In genomic region chr6:89353702-89354392, GRCh38 we compare ENCODE assay signal across 9 cellular contexts. TPM values are rescaled to one million over a fixed set of nuclear protein-coding genes. Genes with fewer than 3 reads are reported as not detected.
DNase-seq lines count a peak whose midpoint lies in the region; ATAC-seq and TF ChIP-seq lines count a peak whose summit lies in the region.
"Had no signal": no experiment of that assay in that cellular context is flagged by ENCODE, and none has a peak within 500 bp of the region (broad histone marks: within the 10 kb centered on the region; RNA-seq: fewer than 3 reads in every experiment).

No MANE protein-coding gene starts in this region.

- H3K79me2 ChIP-seq in SK-N-SH (ENCODE audit: insufficient read depth) = peaks cover 42% of the 10 kb centered on the region
- peaks cover 56% of the 10 kb centered on the region for H3K79me2 ChIP-seq in Loucy (ENCODE audit: insufficient read depth, low read length)

- H3K9me3 ChIP-seq in SK-N-SH (no peaks in the 10 kb centered on the region), Loucy (ENCODE audit: insufficient read depth, low read depth, low read length) (no peaks in the 10 kb centered on the region), sigmoid colon (no peaks in the 10 kb centered on the region)

- 93% methylated on average over 2 of the region's 2 CpGs for WGBS in SK-N-SH (ENCODE audit: low lambda C conversion rate)
- 71 to 87% methylated on average over 2 of the region's 2 CpGs for WGBS in sigmoid colon, 2 donors

- H3K9ac ChIP-seq in SK-N-SH = no peak overlapping the region
- peak overlapping the region; percentile 87 for H3K9ac ChIP-seq in Loucy (ENCODE audit: low read depth, low read length, poor library complexity, severe bottlenecking)

- H3F3A ChIP-seq in SK-N-SH (replicated peaks; ENCODE audit: insufficient read depth) (peaks cover 2% of the 10 kb centered on the region), Loucy (ENCODE audit: low read depth) (peaks cover 2% of the 10 kb centered on the region; the same call in 1 of the 2 replicates)

- TF ChIP-seq RAD21 in SK-N-SH (IDR thresholded peaks at IDR 0.05; ENCODE audit: low read length) = no peak

- ATAC-seq in SK-N-SH treated with all-trans-retinoic acid at 6 μM for 48 hours (no peak), HG02973 (IDR thresholded peaks at IDR 0.05; ENCODE audit: unreplicated experiment) (no peak)

- no peak for TF ChIP-seq CTCF in SK-N-SH (IDR thresholded peaks at IDR 0.05)
- no peak for TF ChIP-seq CTCF in Loucy (conservative IDR thresholded peaks at IDR 0.05; ENCODE audit: low read length)
- TF ChIP-seq CTCF in sigmoid colon (IDR thresholded peaks at IDR 0.05) = no peak

- H3K4me2 ChIP-seq in SK-N-SH (peak overlapping the region; percentile 77; the same call in 1 of the 2 replicates), Loucy (ENCODE audit: low read depth, low read length, poor library complexity, severe bottlenecking) (peak overlapping the region; percentile 88)

- H3K4me1 Mint-ChIP-seq in activated CD4-positive, alpha-beta memory T cell treated with anti-CD3 and anti-CD28 coated beads for 36 hours (ENCODE audit: low read depth) = peaks cover 71% of the 10 kb centered on the region

- H3K27ac ChIP-seq in SK-N-SH (ENCODE audit: low read depth in 2 of 2, low read length in 1 of 2) (no peak overlapping the region; a peak in 1 of 4 replicates), sigmoid colon (peak overlapping the region in 3 of 4 donors; percentile 94)

- H3K4me1 ChIP-seq in SK-N-SH (ENCODE audit: control insufficient read depth in 1 of 2, insufficient read depth in 2 of 2, low read depth in 1 of 2, low read length in 1 of 2) = peaks cover 11 to 13% of the 10 kb centered on the region in 2 experiments
- H3K4me1 ChIP-seq in Loucy (ENCODE audit: insufficient read depth, low read length, poor library complexity, severe bottlenecking) = peaks cover 60% of the 10 kb centered on the region
- peaks cover 0 to 28% (median 23%) of the 10 kb centered on the region in 4 donors for H3K4me1 ChIP-seq in sigmoid colon

- TF ChIP-seq EP300 in SK-N-SH (IDR thresholded peaks at IDR 0.05; ENCODE audit: borderline replicate concordance in 1 of 2, low read depth in 1 of 2, low read length in 1 of 2) (no peak), sigmoid colon (IDR thresholded peaks at IDR 0.05) (no peak)

- H4K20me1 ChIP-seq in SK-N-SH (ENCODE audit: insufficient read depth) (peaks cover 19% of the 10 kb centered on the region; the same call in 1 of the 2 replicates), Loucy (ENCODE audit: insufficient read depth, low read length, poor library complexity, severe bottlenecking) (peaks cover 19% of the 10 kb centered on the region)

- H3K9me2 ChIP-seq in SK-N-SH = no peaks in the 10 kb centered on the region
- H3K9me2 ChIP-seq in Loucy (replicated peaks; ENCODE audit: low read depth, low read length) = no peaks in the 10 kb centered on the region

- intact Hi-C loops in activated CD4-positive, alpha-beta memory T cell treated with anti-CD3 and anti-CD28 coated beads for 36 hours (cut with micrococcal nuclease) = loop anchor here (5.0 to 10.0 kb wide), 4 partner anchors 372 to 751 kb away; partner anchors contain the start of genes CASP8AP2 and RNGTT
- intact Hi-C loops in sigmoid colon (cut with DNase I) = loop anchor here (1.0 to 10.0 kb wide), 6 partner anchors 232 to 481 kb away; partner anchors contain the start of gene PNRC1

- peak overlapping the region; percentile 80 for H3K27ac Mint-ChIP-seq in activated CD4-positive, alpha-beta memory T cell treated with anti-CD3 and anti-CD28 coated beads for 36 hours

- H3K36me3 ChIP-seq in SK-N-SH (replicated peaks in 1 of 2; ENCODE audit: control insufficient read depth in 1 of 2, insufficient read depth in 2 of 2, low read length in 1 of 2) (no peaks in the 10 kb centered on the region), Loucy (ENCODE audit: insufficient read depth, low read length) (no peaks in the 10 kb centered on the region), sigmoid colon (no peaks in the 10 kb centered on the region)

- 0 out of 4 replicates have a peak overlapping the region, but pooled peaks of 1 of the 2 experiments have one; percentile 89 for H3K4me3 ChIP-seq in SK-N-SH (ENCODE audit: low read depth in 2 of 2, low read length in 1 of 2)
- H3K4me3 ChIP-seq in Loucy (ENCODE audit: low read length, poor library complexity, severe bottlenecking) = peak overlapping the region; percentile 93
- H3K4me3 ChIP-seq in sigmoid colon = no peak overlapping the region

- H3K4me3 Mint-ChIP-seq in activated CD4-positive, alpha-beta memory T cell treated with anti-CD3 and anti-CD28 coated beads for 36 hours = peak overlapping the region; percentile 73

- CTCF ChIA-PET in SK-N-SH (lab: Yijun Ruan, JAX) = interaction anchor here (0.8 to 4.5 kb wide), 5 partner anchors 10 to 237 kb away, joined by 3 to 34 read pairs (median 3); no protein-coding TSS in a partner anchor
- CTCF ChIA-PET in activated CD4-positive, alpha-beta memory T cell treated with anti-CD3 and anti-CD28 coated beads for 36 hours (lab: Charles Lee) = interaction anchor here (4.5 to 5.6 kb wide), 2 partner anchors 14 to 19 kb away, joined by 34 to 37 read pairs; no protein-coding TSS in a partner anchor

- no peaks in the 10 kb centered on the region for H3K27me3 Mint-ChIP-seq in activated CD4-positive, alpha-beta memory T cell treated with anti-CD3 and anti-CD28 coated beads for 36 hours

- no peak for TF ChIP-seq POLR2A in sigmoid colon (IDR thresholded peaks at IDR 0.05)

- H2AFZ ChIP-seq in SK-N-SH (ENCODE audit: low read depth) = 0 out of 2 replicates have a peak overlapping the region, but pooled peaks have one; percentile 86
- no peak overlapping the region for H2AFZ ChIP-seq in Loucy (ENCODE audit: low read length)

- peaks cover 3% of the 10 kb centered on the region for H3K36me3 Mint-ChIP-seq in activated CD4-positive, alpha-beta memory T cell treated with anti-CD3 and anti-CD28 coated beads for 36 hours

- H3K27me3 ChIP-seq in SK-N-SH (ENCODE audit: insufficient read depth) (no peaks in the 10 kb centered on the region), Loucy (ENCODE audit: insufficient read depth, low read length, poor library complexity, severe bottlenecking) (no peaks in the 10 kb centered on the region), sigmoid colon (no peaks in the 10 kb centered on the region)

- DNase-seq in SK-N-SH (no peak), sigmoid colon (no peak), LoVo (ENCODE audit: low spot score) (no peak), SK-N-DZ (ENCODE audit: low spot score) (no peak)
- DNase-seq in activated CD4-positive, alpha-beta memory T cell treated with anti-CD3 and anti-CD28 coated beads for 36 hours = no peak

- H3K9me3 Mint-ChIP-seq in activated CD4-positive, alpha-beta memory T cell treated with anti-CD3 and anti-CD28 coated beads for 36 hours = no peaks in the 10 kb centered on the region

- POLR2A ChIA-PET in SK-N-SH (lab: Yijun Ruan, JAX) = no interaction called here
- POLR2A ChIA-PET in activated CD4-positive, alpha-beta memory T cell treated with anti-CD3 and anti-CD28 coated beads for 36 hours (lab: Charles Lee) = no interaction called here

TF ChIP-seq in SK-N-SH, 30 proteins besides CTCF, POLR2A, EP300 and RAD21 (continues in another document):
- TF ChIP-seq USF2 (IDR thresholded peaks at IDR 0.05; ENCODE audit: borderline replicate concordance, low read depth, low read length) (no peak), RFX5 (IDR thresholded peaks at IDR 0.05; ENCODE audit: low read length) (no peak), NRF1 (IDR thresholded peaks at IDR 0.05; ENCODE audit: low read depth, low read length) (no peak)

TF ChIP-seq in SK-N-SH treated with all-trans-retinoic acid at 6 μM for 48 hours, 23 proteins besides CTCF, POLR2A, EP300 and RAD21 (continues in another document):
- TF ChIP-seq PPARA (CRISPR knock-in tag; IDR thresholded peaks at IDR 0.05; ENCODE audit: borderline replicate concordance) (no peak), ZNF70 (CRISPR knock-in tag; IDR thresholded peaks at IDR 0.05) (no peak), BACH2 (CRISPR knock-in tag; IDR thresholded peaks at IDR 0.05; ENCODE audit: borderline replicate concordance) (no peak), ZNF8 (CRISPR knock-in tag; IDR thresholded peaks at IDR 0.05) (no peak), TCF4 (CRISPR knock-in tag; IDR thresholded peaks at IDR 0.05; ENCODE audit: borderline replicate concordance) (no peak)
- TF ChIP-seq, protein P1, sequence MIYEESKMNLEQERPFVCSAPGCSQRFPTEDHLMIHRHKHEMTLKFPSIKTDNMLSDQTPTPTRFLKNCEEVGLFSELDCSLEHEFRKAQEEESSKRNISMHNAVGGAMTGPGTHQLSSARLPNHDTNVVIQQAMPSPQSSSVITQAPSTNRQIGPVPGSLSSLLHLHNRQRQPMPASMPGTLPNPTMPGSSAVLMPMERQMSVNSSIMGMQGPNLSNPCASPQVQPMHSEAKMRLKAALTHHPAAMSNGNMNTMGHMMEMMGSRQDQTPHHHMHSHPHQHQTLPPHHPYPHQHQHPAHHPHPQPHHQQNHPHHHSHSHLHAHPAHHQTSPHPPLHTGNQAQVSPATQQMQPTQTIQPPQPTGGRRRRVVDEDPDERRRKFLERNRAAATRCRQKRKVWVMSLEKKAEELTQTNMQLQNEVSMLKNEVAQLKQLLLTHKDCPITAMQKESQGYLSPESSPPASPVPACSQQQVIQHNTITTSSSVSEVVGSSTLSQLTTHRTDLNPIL (CRISPR knock-in tag; IDR thresholded peaks at IDR 0.05; ENCODE audit: low read depth) = no peak

RNA-seq across cellular contexts. Expression of gene UBE2J1, which starts 1.3 kb away (rescaled TPM):
- polyA plus RNA-seq in SK-N-SH (2012; rRNA removed) (11.3 and 16.2 TPM in 2 replicates), sigmoid colon (10 to 100 TPM; 31.6 to 50.4 (median 40.8) TPM)
- 17.5 and 20.7 TPM in 2 replicates for polyA plus RNA-seq in SK-N-SH (2012; cell fraction: cytosol; rRNA removed)
- 7.6 and 10.7 TPM in 2 replicates for polyA plus RNA-seq in SK-N-SH (2012; cell fraction: nucleus; rRNA removed)
- total RNA-seq in activated CD4-positive, alpha-beta memory T cell treated with anti-CD3 and anti-CD28 coated beads for 36 hours = 10 to 100 TPM; 23.8 to 24.9 TPM
- total RNA-seq in sigmoid colon = 10 to 100 TPM; 29.5 to 36.7 (median 33.8) TPM
- 22.8 and 23.8 TPM in 2 replicates for polyA plus RNA-seq in SK-N-DZ (2014; cell fraction: cytosol; rRNA removed)
- 10.8 and 11.4 TPM in 2 replicates for polyA plus RNA-seq in SK-N-DZ (2014; cell fraction: nucleus; rRNA removed)

RNA-seq across cellular contexts. Expression of gene GABRR2, which starts 38.7 kb away (rescaled TPM):
- polyA plus RNA-seq in SK-N-SH (2012; rRNA removed) (0.08 and 0.18 TPM in 2 replicates), sigmoid colon (under 1 TPM in 1 of 3 donors, not detected in 2; 0.52 TPM)
- polyA plus RNA-seq in SK-N-SH (2012; cell fraction: cytosol; rRNA removed) = 0.01 and 0.03 TPM in 2 replicates
- 1.4 and 1.6 TPM in 2 replicates for polyA plus RNA-seq in SK-N-SH (2012; cell fraction: nucleus; rRNA removed)
- under 1 TPM; 0.50 to 0.51 TPM for total RNA-seq in activated CD4-positive, alpha-beta memory T cell treated with anti-CD3 and anti-CD28 coated beads for 36 hours
- total RNA-seq in sigmoid colon = 1 to 10 TPM in 2 of 4 donors, under 1 TPM in 2; 0.36 to 2.8 (median 1.2) TPM
- not detected in 2 replicates for polyA plus RNA-seq in SK-N-DZ (2014; cell fraction: cytosol; rRNA removed)
- polyA plus RNA-seq in SK-N-DZ (2014; cell fraction: nucleus; rRNA removed) = 0.19 and 0.57 TPM in 2 replicates

RNA-seq across cellular contexts. Expression of gene RRAGD, which starts 58.2 kb away (rescaled TPM):
- polyA plus RNA-seq in SK-N-SH (2012; rRNA removed) (0.05 and 0.07 TPM in 2 replicates), sigmoid colon (10 to 100 TPM in 1 of 3 donors, 1 to 10 TPM in 2; 2.8 to 12.0 (median 6.7) TPM)
- polyA plus RNA-seq in SK-N-SH (2012; cell fraction: cytosol; rRNA removed) = 0.09 and 0.28 TPM in 2 replicates
- 0.01 and 0.02 TPM in 2 replicates for polyA plus RNA-seq in SK-N-SH (2012; cell fraction: nucleus; rRNA removed)
- 10 to 100 TPM; 15.8 to 16.4 TPM for total RNA-seq in activated CD4-positive, alpha-beta memory T cell treated with anti-CD3 and anti-CD28 coated beads for 36 hours
- total RNA-seq in sigmoid colon = 10 to 100 TPM; 11.8 to 19.8 (median 13.3) TPM
- polyA plus RNA-seq in SK-N-DZ (2014; cell fraction: cytosol; rRNA removed) = 10.1 and 10.3 TPM in 2 replicates
- polyA plus RNA-seq in SK-N-DZ (2014; cell fraction: nucleus; rRNA removed) = 6.4 and 10.4 TPM in 2 replicates
- polyA plus RNA-seq: AG04450 had no signal

Comparison
In these comparisons a context has a peak if more than half of its experiments do, and no peak if none do; other contexts are left out.
1. H3K27ac ChIP-seq: peak in sigmoid colon (3 of 4); none in SK-N-SH (0 of 2).